Comparison of ENCODE assay signal across 1 cellular context in the genomic region with DNA sequence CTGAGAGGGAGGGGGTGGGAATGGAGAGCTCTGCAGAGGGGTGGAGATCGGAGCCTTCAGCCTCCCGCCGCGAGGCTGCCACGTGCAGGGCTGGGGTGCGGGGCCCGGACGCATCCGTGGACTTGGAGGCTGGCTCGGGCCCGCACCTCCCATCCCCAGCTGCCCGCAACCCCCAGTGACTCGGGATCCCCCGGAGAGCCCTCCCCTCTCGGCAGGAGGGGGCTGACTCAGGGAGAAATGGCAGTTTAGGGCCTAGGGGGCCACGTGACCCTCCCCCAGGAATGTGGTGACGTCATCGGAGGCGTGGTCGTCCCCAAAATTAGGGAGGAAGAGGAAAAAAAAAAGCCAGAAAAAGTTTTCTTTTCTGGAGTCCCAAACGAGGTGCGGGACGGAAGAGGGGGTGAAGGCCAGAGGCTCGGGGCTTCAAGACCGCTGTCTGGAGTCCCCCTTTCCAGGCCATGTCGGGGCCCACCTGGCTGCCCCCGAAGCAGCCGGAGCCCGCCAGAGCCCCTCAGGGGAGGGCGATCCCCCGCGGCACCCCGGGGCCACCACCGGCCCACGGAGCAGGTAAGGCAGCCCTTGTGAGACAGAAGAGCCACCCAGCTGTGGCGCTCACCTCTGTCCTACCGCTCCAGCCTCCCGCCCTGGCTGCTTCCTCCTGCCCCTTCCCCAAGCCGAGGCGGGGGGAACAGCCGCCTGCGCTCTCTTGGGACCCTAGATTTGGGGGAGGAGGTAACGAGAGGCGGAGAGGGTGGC.
A peak's percentile ranks its signal among the peaks of the same experiment; 100 is the strongest.
TF ChIP-seq lines count a peak whose summit lies in the region.

A gene with protein sequence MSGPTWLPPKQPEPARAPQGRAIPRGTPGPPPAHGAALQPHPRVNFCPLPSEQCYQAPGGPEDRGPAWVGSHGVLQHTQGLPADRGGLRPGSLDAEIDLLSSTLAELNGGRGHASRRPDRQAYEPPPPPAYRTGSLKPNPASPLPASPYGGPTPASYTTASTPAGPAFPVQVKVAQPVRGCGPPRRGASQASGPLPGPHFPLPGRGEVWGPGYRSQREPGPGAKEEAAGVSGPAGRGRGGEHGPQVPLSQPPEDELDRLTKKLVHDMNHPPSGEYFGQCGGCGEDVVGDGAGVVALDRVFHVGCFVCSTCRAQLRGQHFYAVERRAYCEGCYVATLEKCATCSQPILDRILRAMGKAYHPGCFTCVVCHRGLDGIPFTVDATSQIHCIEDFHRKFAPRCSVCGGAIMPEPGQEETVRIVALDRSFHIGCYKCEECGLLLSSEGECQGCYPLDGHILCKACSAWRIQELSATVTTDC (plus strand): TSS at position 348 of the 756 bp plus-strand sequence. CDS start 111 bp downstream, at position 459.

TF ChIP-seq in IMR-90, 13 proteins besides CTCF, POLR2A, EP300 and RAD21:
- no peak for TF ChIP-seq RCOR1 (IDR thresholded peaks at IDR 0.05; ENCODE audit: insufficient replicate concordance, low read length)
- TF ChIP-seq, protein P1, sequence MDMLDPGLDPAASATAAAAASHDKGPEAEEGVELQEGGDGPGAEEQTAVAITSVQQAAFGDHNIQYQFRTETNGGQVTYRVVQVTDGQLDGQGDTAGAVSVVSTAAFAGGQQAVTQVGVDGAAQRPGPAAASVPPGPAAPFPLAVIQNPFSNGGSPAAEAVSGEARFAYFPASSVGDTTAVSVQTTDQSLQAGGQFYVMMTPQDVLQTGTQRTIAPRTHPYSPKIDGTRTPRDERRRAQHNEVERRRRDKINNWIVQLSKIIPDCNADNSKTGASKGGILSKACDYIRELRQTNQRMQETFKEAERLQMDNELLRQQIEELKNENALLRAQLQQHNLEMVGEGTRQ (IDR thresholded peaks at IDR 0.05; ENCODE audit: low read depth, low read length), result peak; percentile 98
- TF ChIP-seq MAFK (IDR thresholded peaks at IDR 0.05; ENCODE audit: low read depth, low read length), result peak; percentile 58
- no peak for TF ChIP-seq SMC3 (IDR thresholded peaks at IDR 0.05; ENCODE audit: low read depth, low read length)
- TF ChIP-seq BHLHE40 (IDR thresholded peaks at IDR 0.05; ENCODE audit: low read depth, low read length), result peak; percentile 82; the same call in 1 of the 2 replicates
- TF ChIP-seq RFX5 (IDR thresholded peaks at IDR 0.05; ENCODE audit: low read depth, low read length), result no peak
- 0 out of 2 replicates have a peak, but pooled peaks have one; percentile 6 for TF ChIP-seq CEBPB (IDR thresholded peaks at IDR 0.05; ENCODE audit: low read depth, low read length)
- TF ChIP-seq NFE2L2 (IDR thresholded peaks at IDR 0.05; ENCODE audit: low read depth, low read length), result peak; percentile 69; the same call in 1 of the 2 replicates
- TF ChIP-seq FOS (IDR thresholded peaks at IDR 0.05; ENCODE audit: low read depth, low read length), result peak; percentile 86
- peak; percentile 89; the same call in 1 of the 2 replicates for TF ChIP-seq MXI1 (IDR thresholded peaks at IDR 0.05; ENCODE audit: borderline replicate concordance, low read depth, low read length)
- TF ChIP-seq CHD1 (IDR thresholded peaks at IDR 0.05; ENCODE audit: low read depth, low read length), result no peak
- TF ChIP-seq, protein P2, sequence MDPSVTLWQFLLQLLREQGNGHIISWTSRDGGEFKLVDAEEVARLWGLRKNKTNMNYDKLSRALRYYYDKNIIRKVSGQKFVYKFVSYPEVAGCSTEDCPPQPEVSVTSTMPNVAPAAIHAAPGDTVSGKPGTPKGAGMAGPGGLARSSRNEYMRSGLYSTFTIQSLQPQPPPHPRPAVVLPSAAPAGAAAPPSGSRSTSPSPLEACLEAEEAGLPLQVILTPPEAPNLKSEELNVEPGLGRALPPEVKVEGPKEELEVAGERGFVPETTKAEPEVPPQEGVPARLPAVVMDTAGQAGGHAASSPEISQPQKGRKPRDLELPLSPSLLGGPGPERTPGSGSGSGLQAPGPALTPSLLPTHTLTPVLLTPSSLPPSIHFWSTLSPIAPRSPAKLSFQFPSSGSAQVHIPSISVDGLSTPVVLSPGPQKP (IDR thresholded peaks at IDR 0.05; ENCODE audit: borderline replicate concordance, low read depth, low read length), result no peak
- peak; percentile 99 for TF ChIP-seq MAZ (IDR thresholded peaks at IDR 0.05; ENCODE audit: borderline replicate concordance, low read depth, low read length)
TF ChIP-seq in IMR-90: peak in this region for 8.
